8 cellular contexts compared by ENCODE assay signal in genomic region chr13:114315074-114315785, GRCh38. TPM values are rescaled to one million over a fixed set of nuclear protein-coding genes. Genes with fewer than 3 reads are reported as not detected.
DNase-seq lines count a peak whose midpoint lies in the region; ATAC-seq, FAIRE-seq and TF ChIP-seq lines count a peak whose summit lies in the region.

No MANE protein-coding gene starts in this region.

- H3K79me2 ChIP-seq in Karpas-422 (ENCODE audit: low read length): peaks cover 69% of the 10 kb centered on the region

- H3K9me2 ChIP-seq in Karpas-422 (replicated peaks; ENCODE audit: insufficient read depth, low read length): no peaks in the 10 kb centered on the region; the same call in 1 of the 2 replicates

- intact Hi-C loops in naive thymus-derived CD4-positive, alpha-beta T cell (cut with micrococcal nuclease): no loop called here

- H3K27me3 Mint-ChIP-seq in naive thymus-derived CD4-positive, alpha-beta T cell: no peaks in the 10 kb centered on the region

- peaks cover 0 to 4% (median 0%) of the 10 kb centered on the region in 11 donors for H3K9me3 Mint-ChIP-seq in naive thymus-derived CD4-positive, alpha-beta T cell

- peaks cover 19% of the 10 kb centered on the region; the same call in 1 of the 2 replicates for H3K36me3 ChIP-seq in Karpas-422 (ENCODE audit: insufficient read depth, low read length)
- H3K36me3 ChIP-seq in naive thymus-derived CD4-positive, alpha-beta T cell (ENCODE audit: control insufficient read depth in 2 of 3, insufficient read depth in 3 of 3, low read length in 3 of 3): peaks cover 0 to 5% (median 0%) of the 10 kb centered on the region in 3 experiments

- peaks cover 40 to 62% (median 54%) of the 10 kb centered on the region in 7 donors for H3K4me1 Mint-ChIP-seq in naive thymus-derived CD4-positive, alpha-beta T cell

- peak overlapping the region; percentile 76 for H3K4me3 ChIP-seq in Karpas-422 (ENCODE audit: low read length)
- H3K4me3 ChIP-seq in naive thymus-derived CD4-positive, alpha-beta T cell (ENCODE audit: low read length): peak overlapping the region; percentile 42

- CTCF ChIA-PET in naive thymus-derived CD4-positive, alpha-beta T cell (lab: Charles Lee): interaction anchor here (0.7 kb wide), 1 partner anchor 56 kb away, joined by 4 read pairs; no protein-coding TSS in a partner anchor

- no peak for TF ChIP-seq POLR2A in GM12891 (IDR thresholded peaks at IDR 0.05; ENCODE audit: low read depth, low read length)

- peak overlapping the region; percentile 96 for H3K9ac ChIP-seq in Karpas-422 (ENCODE audit: low read length)

- H3K9me3 ChIP-seq in Karpas-422 (ENCODE audit: low read length): no peaks in the 10 kb centered on the region
- no peaks in the 10 kb centered on the region for H3K9me3 ChIP-seq in naive thymus-derived CD4-positive, alpha-beta T cell (ENCODE audit: control insufficient read depth in 2 of 3, low read length in 3 of 3)

- peak overlapping the region; percentile 86 for H3K4me2 ChIP-seq in Karpas-422 (ENCODE audit: low read depth, low read length, poor library complexity, severe bottlenecking)

- H3K27ac ChIP-seq in Karpas-422 (ENCODE audit: low read length) (peak overlapping the region; percentile 92), caudate nucleus (ENCODE audit: low read depth, low read length) (peak overlapping the region; percentile 83)
- peak overlapping the region; percentile 80 for H3K27ac ChIP-seq in naive thymus-derived CD4-positive, alpha-beta T cell (ENCODE audit: low read depth, low read length)

- peak; percentile 47 for FAIRE-seq in GM12891 (lab: Jason Lieb, UNC)

- peak overlapping the region; percentile 58 to 93 (median 85) for H3K27ac Mint-ChIP-seq in naive thymus-derived CD4-positive, alpha-beta T cell

- H3K27me3 ChIP-seq in Karpas-422 (ENCODE audit: low read length): no peaks in the 10 kb centered on the region
- no peaks in the 10 kb centered on the region for H3K27me3 ChIP-seq in naive thymus-derived CD4-positive, alpha-beta T cell (ENCODE audit: control insufficient read depth in 2 of 2, insufficient read depth in 2 of 2, low read length in 2 of 2)

- H3K4me3 Mint-ChIP-seq in naive thymus-derived CD4-positive, alpha-beta T cell: peak overlapping the region; percentile 80 to 95 (median 88)

- POLR2A ChIA-PET in naive thymus-derived CD4-positive, alpha-beta T cell (lab: Charles Lee): interaction anchor here (1.1 kb wide), 1 partner anchor 8 kb away, joined by 3 read pairs; no protein-coding TSS in a partner anchor

- DNase-seq in GM12891 (ENCODE audit: insufficient read length, low spot score) (no peak), Karpas-422 (peak; percentile 77), caudate nucleus (lab: John Stamatoyannopoulos, UW) (no peak), AG08396 (ENCODE audit: low spot score) (no peak)
- DNase-seq in naive thymus-derived CD4-positive, alpha-beta T cell: peak in 6 of 9 donors; percentile 15 to 23 (median 22)
- no peak for DNase-seq in stimulated activated naive CD4-positive, alpha-beta T cell treated with Interleukin-2 at 50 U/mL for 16 hours (lab: John Stamatoyannopoulos, UW)
- DNase-seq in activated effector memory CD4-positive, alpha-beta T cell treated with anti-CD3 and anti-CD28 coated beads, Interleukin-2, amount 50 U/mL, for 16 hours: no peak

- no peak for ATAC-seq in naive thymus-derived CD4-positive, alpha-beta T cell
- ATAC-seq in GM18867 (IDR thresholded peaks at IDR 0.05; ENCODE audit: unreplicated experiment): no peak

- H3K36me3 Mint-ChIP-seq in naive thymus-derived CD4-positive, alpha-beta T cell: peaks cover 0 to 12% (median 9%) of the 10 kb centered on the region in 5 donors

- peaks cover 64% of the 10 kb centered on the region for H3K4me1 ChIP-seq in Karpas-422 (ENCODE audit: low read length)
- peaks cover 16% of the 10 kb centered on the region in 2 donors for H3K4me1 ChIP-seq in naive thymus-derived CD4-positive, alpha-beta T cell (ENCODE audit: control insufficient read depth in 2 of 2, insufficient read depth in 2 of 2, low read length in 2 of 2)

- H4K20me1 ChIP-seq in Karpas-422 (ENCODE audit: insufficient read depth, low read depth, low read length): peaks cover 48% of the 10 kb centered on the region

- no peak overlapping the region for H2AFZ ChIP-seq in Karpas-422 (ENCODE audit: low read length)

TF ChIP-seq in GM12891, 5 proteins besides CTCF, POLR2A, EP300 and RAD21:
- TF ChIP-seq TAF1 (IDR thresholded peaks at IDR 0.05; ENCODE audit: low read depth, low read length) (no peak), PAX5 (IDR thresholded peaks at IDR 0.05; ENCODE audit: insufficient read depth, low read length, severe bottlenecking) (no peak), POLR2AphosphoS5 (IDR thresholded peaks at IDR 0.05; ENCODE audit: low read depth, low read length) (no peak), POU2F2 (IDR thresholded peaks at IDR 0.05; ENCODE audit: low read depth, low read length) (no peak), SPI1 (IDR thresholded peaks at IDR 0.05; ENCODE audit: low read depth, low read length) (no peak)

RNA-seq across cellular contexts. Expression of gene CHAMP1, which starts 0.9 kb away (rescaled TPM):
- polyA plus RNA-seq in GM12891 (2012; ENCODE audit: low read depth, missing spikeins): 16.4 TPM
- total RNA-seq in Karpas-422 (2014; rRNA removed; shearing (Covaris generic); ENCODE audit: low replicate concordance): 22.5 and 35.2 TPM in 2 replicates
- total RNA-seq in naive thymus-derived CD4-positive, alpha-beta T cell: 10 to 100 TPM in 4 of 5 experiments, 1 to 10 TPM in 1; 9.1 to 31.3 (median 24.0) TPM
- 10 to 100 TPM in 1 of 2 donors, 1 to 10 TPM in 1; 9.8 to 13.3 TPM for polyA plus RNA-seq in naive thymus-derived CD4-positive, alpha-beta T cell

RNA-seq across cellular contexts. Expression of gene UPF3A, which starts 33.8 kb away (rescaled TPM):
- polyA plus RNA-seq in GM12891 (2012; ENCODE audit: low read depth, missing spikeins): 38.1 TPM
- 35.8 and 41.1 TPM in 2 replicates for total RNA-seq in Karpas-422 (2014; rRNA removed; shearing (Covaris generic); ENCODE audit: low replicate concordance)
- 10 to 100 TPM; 30.1 to 88.7 (median 62.9) TPM for total RNA-seq in naive thymus-derived CD4-positive, alpha-beta T cell
- 10 to 100 TPM; 12.3 to 24.4 TPM for polyA plus RNA-seq in naive thymus-derived CD4-positive, alpha-beta T cell

Comparison
In these comparisons a context has a peak if more than half of its experiments do, and no peak if none do; other contexts are left out.
1. DNase-seq: peak in Karpas-422 (single experiment) and naive thymus-derived CD4-positive, alpha-beta T cell (6 of 9); none in GM12891 (single experiment), caudate nucleus (0 of 61), stimulated activated naive CD4-positive, alpha-beta T cell treated with Interleukin-2 at 50 U/mL for 16 hours (single experiment), activated effector memory CD4-positive, alpha-beta T cell treated with anti-CD3 and anti-CD28 coated beads, Interleukin-2, amount 50 U/mL, for 16 hours (single experiment) and AG08396 (single experiment).
2. Peak in every context shown above with its lines, with median percentiles within 50 percentile points of each other: H3K27ac ChIP-seq.